25 cellular contexts compared by ENCODE assay signal in the genomic region with DNA sequence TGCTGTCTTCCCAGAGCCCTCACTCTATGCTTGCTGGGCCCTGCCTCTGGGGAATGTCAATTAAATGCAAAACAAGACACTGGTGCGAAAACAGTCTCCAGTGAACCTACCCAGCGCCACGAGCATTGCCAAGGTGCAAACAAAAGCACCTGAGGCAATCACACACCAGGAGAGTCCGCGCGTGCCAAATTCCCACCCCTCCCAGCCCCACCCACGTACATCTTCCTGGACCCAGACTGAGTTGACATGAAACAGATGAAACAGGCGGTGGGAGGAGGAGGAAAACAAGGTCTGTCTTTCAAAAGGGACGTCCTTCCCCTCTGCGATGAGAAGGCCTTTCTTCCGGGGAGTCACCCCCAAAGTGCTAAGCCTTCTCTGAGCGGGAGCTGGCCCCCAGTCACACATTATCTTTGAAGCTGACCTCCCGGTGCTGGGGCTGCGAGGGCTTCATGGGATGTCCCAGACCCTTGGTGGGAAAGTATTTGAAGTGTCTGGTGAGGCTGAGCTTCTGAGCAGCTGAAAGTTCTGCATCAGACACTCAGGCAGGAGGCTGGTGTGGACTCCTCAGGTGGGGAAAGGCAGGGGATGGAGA.
"Had no signal": no experiment of that assay in that cellular context is flagged by ENCODE, and none has a peak within 500 bp of the region (broad histone marks: within the 10 kb centered on the region; RNA-seq: fewer than 3 reads in every experiment).

No MANE protein-coding gene starts in this region.

- H3K36me3 ChIP-seq: ascending aorta had no signal

- H3K9me3 ChIP-seq: ascending aorta, body of pancreas had no signal

- FAIRE-seq: bronchial epithelial cell had no signal

- H3K27me3 ChIP-seq: ascending aorta, body of pancreas had no signal

- H3K4me3 ChIP-seq: ascending aorta, body of pancreas, PC-9 had no signal

- H3K4me1 ChIP-seq: ascending aorta, body of pancreas had no signal

- H3K27ac ChIP-seq: ascending aorta, body of pancreas, PC-9 had no signal

- DNase-seq: activated CD4-positive, alpha-beta memory T cell treated with anti-CD3 and anti-CD28 coated beads for 36 hours; activated CD4-positive, alpha-beta T cell treated with anti-CD3 and anti-CD28 coated beads, Interleukin-2, amount 10 ng/mL, durations not matched to agents 7 days and 5 days; activated CD4-positive, CD25-positive, alpha-beta regulatory T cell treated with anti-CD3 and anti-CD28 coated beads, Interleukin-2, amount 50 U/mL, for 72 hours; activated CD8-positive, alpha-beta memory T cell treated with anti-CD3 and anti-CD28 coated beads for 24 hours; activated effector memory CD4-positive, alpha-beta T cell treated with anti-CD3 and anti-CD28 coated beads, Interleukin-2, amount 50 U/mL, for 16 hours; activated naive CD4-positive, alpha-beta T cell treated with Interleukin-2 at 50 U/mL for 16 hours; activated naive CD8-positive, alpha-beta T cell treated with anti-CD3 and anti-CD28 coated beads, Interleukin-2, amount 50 U/mL, for 24 hours; activated T-cell treated with anti-CD3 and anti-CD28 coated beads, Interleukin-2, amount 50 U/mL, for 4 hours; amniotic stem cell; body of pancreas; central memory CD4-positive, alpha-beta T cell; NCI-H1105 treated with DMSO at 0.1 percent for 48 hours; NCI-H1436 treated with DMSO at 0.1 percent for 48 hours; NCI-H187; NCI-H2171; NCI-H2227 treated with DMSO at 0.1 percent for 48 hours; NCI-H526; PC-9; SHP77 treated with DMSO at 0.1 percent for 48 hours; T-helper 17 cell; T-helper 9 cell had no signal

- ATAC-seq: activated naive CD4-positive, alpha-beta T cell treated with anti-CD3 and anti-CD28 coated beads, Interleukin-2, amount 50 U/mL, for 72 hours; activated naive CD8-positive, alpha-beta T cell treated with anti-CD3 and anti-CD28 coated beads, Interleukin-2, amount 50 U/mL, for 24 hours; activated T-cell treated with anti-CD3 and anti-CD28 coated beads, Interleukin-2, amount 50 U/mL, for 4 hours; body of pancreas; T-helper 17 cell; WTC11 had no signal
